Comparison of ENCODE assay signal across 8 cellular contexts in the genomic region with DNA sequence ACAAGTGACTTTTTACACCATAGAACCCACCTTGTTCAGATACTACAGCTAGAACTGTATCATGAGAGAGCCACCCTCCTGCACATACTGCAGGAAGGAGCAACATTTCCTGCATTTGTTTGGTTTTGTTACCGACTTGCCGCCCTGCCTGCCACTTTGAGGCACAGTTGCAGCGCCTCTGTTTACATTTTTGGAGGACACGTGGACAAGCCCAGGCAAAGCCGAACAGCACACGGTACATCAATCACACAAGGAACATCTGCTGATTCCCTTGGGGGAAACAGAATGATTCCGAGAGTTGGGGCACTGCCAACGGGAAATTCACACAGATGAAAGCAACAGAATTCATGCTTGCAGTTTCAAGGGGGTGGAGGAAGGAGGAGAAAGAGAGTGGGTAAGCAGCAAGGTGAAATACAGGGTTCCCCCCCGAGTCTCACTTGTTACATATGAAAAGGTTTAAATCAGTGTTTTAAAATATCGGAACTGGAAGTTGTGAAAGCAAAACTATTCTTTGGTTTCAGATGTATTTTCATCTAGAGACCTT.
DNase-seq lines count a peak whose midpoint lies in the region; ATAC-seq and TF ChIP-seq lines count a peak whose summit lies in the region.

No MANE protein-coding gene starts in this region.

- H3K27me3 ChIP-seq in body of pancreas (no peaks in the 10 kb centered on the region), kidney epithelial cell (ENCODE audit: control insufficient read depth, insufficient read depth, low read length) (no peaks in the 10 kb centered on the region)

- 0 to 1% methylated on average over 10 of the region's 10 CpGs for WGBS in body of pancreas, 2 donors

- ATAC-seq in GM21717 (IDR thresholded peaks at IDR 0.05; ENCODE audit: unreplicated experiment) (peak; percentile 89), SK-N-SH treated with all-trans-retinoic acid at 6 μM for 48 hours (peak; percentile 47), body of pancreas (peak; percentile 68)

- TF ChIP-seq POLR2A in body of pancreas (IDR thresholded peaks at IDR 0.05), result peak in 2 of 3 donors; percentile 36 to 43

- H3K27ac ChIP-seq in body of pancreas, result peak overlapping the region; percentile 69 to 79 (median 74)

- H3K4me3 ChIP-seq in body of pancreas, result no peak overlapping the region
- peak overlapping the region; percentile 13 for H3K4me3 ChIP-seq in kidney epithelial cell (ENCODE audit: low read depth, low read length)

- peaks cover 49% of the 10 kb centered on the region for H3K4me1 ChIP-seq in body of pancreas

- TF ChIP-seq CTCF in body of pancreas (IDR thresholded peaks at IDR 0.05) (peak in 1 of 7 experiments; percentile 4), kidney epithelial cell (IDR thresholded peaks at IDR 0.05; ENCODE audit: insufficient read depth, low read length, poor library complexity, severe bottlenecking) (no peak)

- DNase-seq in ELR (ENCODE audit: low read depth) (peak; percentile 77), LHCN-M2 (ENCODE audit: low read depth) (peak; percentile 99), body of pancreas (peak; percentile 67 to 80 (median 76)), kidney epithelial cell (ENCODE audit: low read depth) (peak; percentile 29), cerebellar nuclear complex (lab: John Stamatoyannopoulos, UW) (no peak)
- peak; percentile 12 for DNase-seq in stimulated activated CD4-positive, alpha-beta T cell treated with anti-CD3 and anti-CD28 coated beads, Interleukin-1b, Interleukin-23, amount 100 ng/mL, for 4 hours (ENCODE audit: low read depth in 2 of 2)

- intact Hi-C loops in body of pancreas (cut with DNase I), result no loop called here

- H3K36me3 ChIP-seq in body of pancreas (replicated peaks in 1 of 2; ENCODE audit: insufficient read depth in 1 of 2, low read depth in 2 of 2), result no peaks in the 10 kb centered on the region
- H3K36me3 ChIP-seq in kidney epithelial cell (ENCODE audit: control insufficient read depth, insufficient read depth, low read length), result no peaks in the 10 kb centered on the region

- H3K9me3 ChIP-seq in body of pancreas, result no peaks in the 10 kb centered on the region

TF ChIP-seq in SK-N-SH treated with all-trans-retinoic acid at 6 μM for 48 hours, 23 proteins besides CTCF, POLR2A, EP300 and RAD21:
- TF ChIP-seq SNAI2 (CRISPR knock-in tag; IDR thresholded peaks at IDR 0.05) (no peak), TCF4 (CRISPR knock-in tag; IDR thresholded peaks at IDR 0.05; ENCODE audit: borderline replicate concordance) (no peak; the same call in 1 of the 2 replicates), ZFP3 (CRISPR knock-in tag; IDR thresholded peaks at IDR 0.05) (peak; percentile 61; the same call in 1 of the 2 replicates)
- TF ChIP-seq, protein P1, sequence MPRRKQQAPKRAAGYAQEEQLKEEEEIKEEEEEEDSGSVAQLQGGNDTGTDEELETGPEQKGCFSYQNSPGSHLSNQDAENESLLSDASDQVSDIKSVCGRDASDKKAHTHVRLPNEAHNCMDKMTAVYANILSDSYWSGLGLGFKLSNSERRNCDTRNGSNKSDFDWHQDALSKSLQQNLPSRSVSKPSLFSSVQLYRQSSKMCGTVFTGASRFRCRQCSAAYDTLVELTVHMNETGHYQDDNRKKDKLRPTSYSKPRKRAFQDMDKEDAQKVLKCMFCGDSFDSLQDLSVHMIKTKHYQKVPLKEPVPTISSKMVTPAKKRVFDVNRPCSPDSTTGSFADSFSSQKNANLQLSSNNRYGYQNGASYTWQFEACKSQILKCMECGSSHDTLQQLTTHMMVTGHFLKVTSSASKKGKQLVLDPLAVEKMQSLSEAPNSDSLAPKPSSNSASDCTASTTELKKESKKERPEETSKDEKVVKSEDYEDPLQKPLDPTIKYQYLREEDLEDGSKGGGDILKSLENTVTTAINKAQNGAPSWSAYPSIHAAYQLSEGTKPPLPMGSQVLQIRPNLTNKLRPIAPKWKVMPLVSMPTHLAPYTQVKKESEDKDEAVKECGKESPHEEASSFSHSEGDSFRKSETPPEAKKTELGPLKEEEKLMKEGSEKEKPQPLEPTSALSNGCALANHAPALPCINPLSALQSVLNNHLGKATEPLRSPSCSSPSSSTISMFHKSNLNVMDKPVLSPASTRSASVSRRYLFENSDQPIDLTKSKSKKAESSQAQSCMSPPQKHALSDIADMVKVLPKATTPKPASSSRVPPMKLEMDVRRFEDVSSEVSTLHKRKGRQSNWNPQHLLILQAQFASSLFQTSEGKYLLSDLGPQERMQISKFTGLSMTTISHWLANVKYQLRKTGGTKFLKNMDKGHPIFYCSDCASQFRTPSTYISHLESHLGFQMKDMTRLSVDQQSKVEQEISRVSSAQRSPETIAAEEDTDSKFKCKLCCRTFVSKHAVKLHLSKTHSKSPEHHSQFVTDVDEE (CRISPR knock-in tag; IDR thresholded peaks at IDR 0.05), result peak; percentile 29; the same call in 1 of the 2 replicates

Comparison
In these comparisons a context has a peak if more than half of its experiments do, and no peak if none do; other contexts are left out.
1. DNase-seq: peak in ELR (single experiment), LHCN-M2 (single experiment), body of pancreas (4 of 4), kidney epithelial cell (single experiment) and stimulated activated CD4-positive, alpha-beta T cell treated with anti-CD3 and anti-CD28 coated beads, Interleukin-1b, Interleukin-23, amount 100 ng/mL, for 4 hours (2 of 2); none in cerebellar nuclear complex (0 of 2).
2. Peak in every context shown above with its lines, with median percentiles within 50 percentile points of each other: ATAC-seq.